8 cellular contexts compared by ENCODE assay signal in genomic region chr1:111399792-111400610, GRCh38. TPM values are rescaled to one million over a fixed set of nuclear protein-coding genes. Genes with fewer than 3 reads are reported as not detected.
DNase-seq lines count a peak whose midpoint lies in the region; ATAC-seq, FAIRE-seq and TF ChIP-seq lines count a peak whose summit lies in the region.

No MANE protein-coding gene starts in this region.

- H3K27ac ChIP-seq in CD8-positive, alpha-beta T cell (ENCODE audit: low read depth, low read length), result no peak overlapping the region
- H3K27ac ChIP-seq in GM23248 (no peak overlapping the region), small intestine (ENCODE audit: low read depth in 1 of 2, low read length in 1 of 2) (no peak overlapping the region)

- H3K9me3 ChIP-seq in CD8-positive, alpha-beta T cell (ENCODE audit: low read length), result no peaks in the 10 kb centered on the region
- no peaks in the 10 kb centered on the region for H3K9me3 ChIP-seq in GM23248 (ENCODE audit: low read depth)
- no peaks in the 10 kb centered on the region for H3K9me3 ChIP-seq in small intestine (ENCODE audit: control insufficient read depth, low read depth)

- intact Hi-C loops in CD8-positive, alpha-beta T cell (cut with DNase I, micrococcal nuclease), result loop anchor here (1.0 kb wide), 1 partner anchor 177 kb away; no protein-coding TSS in a partner anchor
- intact Hi-C loops in head of caudate nucleus (cut with DNase I), result loop anchor here (5.0 kb wide), 1 partner anchor 178 kb away; no protein-coding TSS in a partner anchor

- no peak overlapping the region for H2AFZ ChIP-seq in GM23248

- CTCF ChIA-PET in CD8-positive, alpha-beta T cell (lab: Charles Lee), result interaction anchor here (0.6 to 4.1 kb wide), 37 partner anchors 9 to 601 kb away, joined by 3 to 37 read pairs (median 4); partner anchors contain the start of genes CEPT1, DENND2D and DRAM2

- peaks cover 12% of the 10 kb centered on the region for H3K4me1 Mint-ChIP-seq in CD8-positive, alpha-beta T cell (ENCODE audit: low read depth)
- H3K4me1 Mint-ChIP-seq in activated T-cell treated with anti-CD3 and anti-CD28 coated beads, Interleukin-2, amount 50 U/mL, for 4 hours (ENCODE audit: low read depth), result peaks cover 24% of the 10 kb centered on the region

- no peak overlapping the region for H3K9ac ChIP-seq in GM23248

- no peaks in the 10 kb centered on the region for H3K9me2 ChIP-seq in GM23248 (ENCODE audit: insufficient read depth)

- 18 to 19% methylated on average over 9 of the region's 9 CpGs for WGBS in GM23248 (ENCODE audit: low coverage in 1 of 2, low lambda C conversion rate in 2 of 2, missing lambda C conversion rate in 2 of 2), 2 experiments
- 20 to 32% (median 27%) methylated on average over 9 of the region's 9 CpGs for WGBS in small intestine, 3 donors

- no peaks in the 10 kb centered on the region for H3K36me3 ChIP-seq in CD8-positive, alpha-beta T cell (ENCODE audit: insufficient read depth, low read length)
- H3K36me3 ChIP-seq in GM23248 (ENCODE audit: low read depth) (no peaks in the 10 kb centered on the region), small intestine (ENCODE audit: control insufficient read depth in 2 of 2, insufficient read depth in 2 of 2, low read length in 2 of 2) (no peaks in the 10 kb centered on the region)

- no peaks in the 10 kb centered on the region for H3K36me3 Mint-ChIP-seq in CD8-positive, alpha-beta T cell
- H3K36me3 Mint-ChIP-seq in activated T-cell treated with anti-CD3 and anti-CD28 coated beads, Interleukin-2, amount 50 U/mL, for 4 hours (ENCODE audit: insufficient read depth), result no peaks in the 10 kb centered on the region

- no peaks in the 10 kb centered on the region for H3K4me1 ChIP-seq in CD8-positive, alpha-beta T cell (ENCODE audit: insufficient read depth, low read length)
- H3K4me1 ChIP-seq in GM23248 (ENCODE audit: insufficient read depth), result no peaks in the 10 kb centered on the region
- no peaks in the 10 kb centered on the region for H3K4me1 ChIP-seq in small intestine (ENCODE audit: control insufficient read depth in 2 of 2, insufficient read depth in 1 of 2, low read depth in 1 of 2, low read length in 1 of 2)

- no peak for FAIRE-seq in small intestine (lab: Jason Lieb, UNC)

- no peak overlapping the region for H3K4me2 ChIP-seq in GM23248 (ENCODE audit: unreplicated experiment)

- H3K27me3 Mint-ChIP-seq in CD8-positive, alpha-beta T cell (ENCODE audit: low read depth), result no peaks in the 10 kb centered on the region
- H3K27me3 Mint-ChIP-seq in activated T-cell treated with anti-CD3 and anti-CD28 coated beads, Interleukin-2, amount 50 U/mL, for 4 hours (ENCODE audit: low read depth), result no peaks in the 10 kb centered on the region

- peak in 6 of 7 experiments; percentile 24 to 62 (median 45) for DNase-seq in CD8-positive, alpha-beta T cell
- DNase-seq in GM23248, result peak; percentile 68
- DNase-seq in NCI-H82 (lab: John Stamatoyannopoulos, UW), result peak; percentile 68
- DNase-seq in activated T-cell treated with anti-CD3 and anti-CD28 coated beads, Interleukin-2, amount 50 U/mL, for 4 hours, result peak; percentile 34
- DNase-seq in head of caudate nucleus, result peak in 36 of 42 donors; percentile 5 to 89 (median 63)
- DNase-seq in small intestine, result peak; percentile 56
- no peak for DNase-seq in GDM1 (lab: John Stamatoyannopoulos, UW)

- no peaks in the 10 kb centered on the region for H4K20me1 ChIP-seq in GM23248 (ENCODE audit: insufficient read depth)

- no peaks in the 10 kb centered on the region for H3F3A ChIP-seq in GM23248 (ENCODE audit: insufficient read depth)

- POLR2A ChIA-PET in CD8-positive, alpha-beta T cell (lab: Charles Lee), result interaction anchor here (0.6 to 1.3 kb wide), 6 partner anchors 9 to 184 kb away, joined by 3 to 5 read pairs (median 3); no protein-coding TSS in a partner anchor

- ATAC-seq in CD8-positive, alpha-beta T cell, result no peak
- no peak for ATAC-seq in activated T-cell treated with anti-CD3 and anti-CD28 coated beads, Interleukin-2, amount 50 U/mL, for 4 hours
- ATAC-seq in HG03159 (IDR thresholded peaks at IDR 0.05; ENCODE audit: unreplicated experiment), result no peak

- H3K4me3 ChIP-seq in CD8-positive, alpha-beta T cell (ENCODE audit: low read depth, low read length), result no peak overlapping the region
- H3K4me3 ChIP-seq in GM23248 (no peak overlapping the region), small intestine (ENCODE audit: low read depth in 1 of 2, low read length in 2 of 2) (no peak overlapping the region)

- no peaks in the 10 kb centered on the region for H3K79me2 ChIP-seq in GM23248 (ENCODE audit: insufficient read depth)

- H3K4me3 Mint-ChIP-seq in CD8-positive, alpha-beta T cell, result no peak overlapping the region
- no peak overlapping the region for H3K4me3 Mint-ChIP-seq in activated T-cell treated with anti-CD3 and anti-CD28 coated beads, Interleukin-2, amount 50 U/mL, for 4 hours

- H3K27me3 ChIP-seq in CD8-positive, alpha-beta T cell (ENCODE audit: insufficient read depth, low read length), result no peaks in the 10 kb centered on the region
- H3K27me3 ChIP-seq in GM23248 (replicated peaks; ENCODE audit: insufficient read depth), result peaks cover 41% of the 10 kb centered on the region
- H3K27me3 ChIP-seq in small intestine (ENCODE audit: control insufficient read depth in 2 of 2, insufficient read depth in 2 of 2, low read length in 2 of 2), result no peaks in the 10 kb centered on the region

- no peak overlapping the region for H3K27ac Mint-ChIP-seq in CD8-positive, alpha-beta T cell

- TF ChIP-seq CTCF in CD8-positive, alpha-beta T cell (IDR thresholded peaks at IDR 0.05), result peak; percentile 65

- H3K9me3 Mint-ChIP-seq in CD8-positive, alpha-beta T cell, result no peaks in the 10 kb centered on the region
- no peaks in the 10 kb centered on the region for H3K9me3 Mint-ChIP-seq in activated T-cell treated with anti-CD3 and anti-CD28 coated beads, Interleukin-2, amount 50 U/mL, for 4 hours

- in situ Hi-C loops in GM23248 (cut with MboI), result no loop called here

RNA-seq across cellular contexts. Expression of gene OVGP1, which starts 27.5 kb away (rescaled TPM):
- total RNA-seq in CD8-positive, alpha-beta T cell, result 1 to 10 TPM; 6.1 to 6.4 TPM
- under 0.01 and 1.5 TPM in 2 replicates for total RNA-seq in GM23248 (2014; rRNA removed; shearing (Covaris generic))
- polyA plus RNA-seq in GM23248 (2016; fragmentation: Nextera tagmentation; extraction: Ambion mirVana) (0.13 and 0.41 TPM in 2 replicates), small intestine (1 to 10 TPM; 1.6 to 2.7 (median 2.2) TPM)
- total RNA-seq in activated T-cell treated with anti-CD3 and anti-CD28 coated beads, Interleukin-2, amount 50 U/mL, for 4 hours, result 1 to 10 TPM in 2 of 3 donors, under 1 TPM in 1; 0.76 to 1.9 (median 1.2) TPM

RNA-seq across cellular contexts. Expression of gene WDR77, which starts 49.1 kb away (rescaled TPM):
- 10 to 100 TPM in 1 of 2 experiments, 1 to 10 TPM in 1; 9.5 to 11.4 TPM for total RNA-seq in CD8-positive, alpha-beta T cell
- total RNA-seq in GM23248 (2014; rRNA removed; shearing (Covaris generic)), result 31.6 and 34.3 TPM in 2 replicates
- polyA plus RNA-seq in GM23248 (2016; fragmentation: Nextera tagmentation; extraction: Ambion mirVana) (45.8 and 47.7 TPM in 2 replicates), small intestine (10 to 100 TPM; 11.0 to 29.3 (median 14.1) TPM)
- total RNA-seq in activated T-cell treated with anti-CD3 and anti-CD28 coated beads, Interleukin-2, amount 50 U/mL, for 4 hours, result 10 to 100 TPM; 89.6 to 95.0 (median 93.7) TPM

RNA-seq across cellular contexts. Expression of gene ATP5PB, which starts 49.3 kb away (rescaled TPM):
- 10 to 100 TPM; 59.9 to 64.6 TPM for total RNA-seq in CD8-positive, alpha-beta T cell
- total RNA-seq in GM23248 (2014; rRNA removed; shearing (Covaris generic)), result 186 and 226 TPM in 2 replicates
- polyA plus RNA-seq in GM23248 (2016; fragmentation: Nextera tagmentation; extraction: Ambion mirVana) (295 and 304 TPM in 2 replicates), small intestine (100 to 1,000 TPM; 502 to 589 (median 515) TPM)
- 100 to 1,000 TPM; 301 to 332 (median 319) TPM for total RNA-seq in activated T-cell treated with anti-CD3 and anti-CD28 coated beads, Interleukin-2, amount 50 U/mL, for 4 hours
